2 cellular contexts compared by ENCODE assay signal in the genomic region with DNA sequence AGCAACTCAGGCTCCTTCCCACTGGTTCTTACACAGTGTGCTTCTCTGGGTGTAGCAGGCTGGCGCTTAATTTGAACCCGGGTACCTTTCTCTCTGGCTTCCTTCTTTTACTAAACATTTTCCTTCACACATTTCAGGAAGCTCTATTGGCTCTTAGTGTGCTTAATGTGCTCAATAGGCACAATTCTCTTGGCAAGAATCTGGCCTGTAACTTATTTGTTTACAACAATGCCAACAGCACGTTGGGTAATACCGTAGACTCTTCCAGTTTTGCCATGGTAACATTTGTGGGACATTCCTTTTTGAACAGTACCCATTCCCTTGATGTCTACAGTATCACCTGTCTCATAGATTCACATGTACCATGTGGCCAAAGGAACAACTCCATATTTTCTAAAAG.
TF ChIP-seq lines count a peak whose summit lies in the region.

No MANE protein-coding gene starts in this region.

TF ChIP-seq in HepG2, 621 proteins besides CTCF, POLR2A, EP300 and RAD21:
- no peak for TF ChIP-seq ZNF138 (CRISPR knock-in tag; IDR thresholded peaks at IDR 0.05; ENCODE audit: low read depth)
- TF ChIP-seq, protein P1, sequence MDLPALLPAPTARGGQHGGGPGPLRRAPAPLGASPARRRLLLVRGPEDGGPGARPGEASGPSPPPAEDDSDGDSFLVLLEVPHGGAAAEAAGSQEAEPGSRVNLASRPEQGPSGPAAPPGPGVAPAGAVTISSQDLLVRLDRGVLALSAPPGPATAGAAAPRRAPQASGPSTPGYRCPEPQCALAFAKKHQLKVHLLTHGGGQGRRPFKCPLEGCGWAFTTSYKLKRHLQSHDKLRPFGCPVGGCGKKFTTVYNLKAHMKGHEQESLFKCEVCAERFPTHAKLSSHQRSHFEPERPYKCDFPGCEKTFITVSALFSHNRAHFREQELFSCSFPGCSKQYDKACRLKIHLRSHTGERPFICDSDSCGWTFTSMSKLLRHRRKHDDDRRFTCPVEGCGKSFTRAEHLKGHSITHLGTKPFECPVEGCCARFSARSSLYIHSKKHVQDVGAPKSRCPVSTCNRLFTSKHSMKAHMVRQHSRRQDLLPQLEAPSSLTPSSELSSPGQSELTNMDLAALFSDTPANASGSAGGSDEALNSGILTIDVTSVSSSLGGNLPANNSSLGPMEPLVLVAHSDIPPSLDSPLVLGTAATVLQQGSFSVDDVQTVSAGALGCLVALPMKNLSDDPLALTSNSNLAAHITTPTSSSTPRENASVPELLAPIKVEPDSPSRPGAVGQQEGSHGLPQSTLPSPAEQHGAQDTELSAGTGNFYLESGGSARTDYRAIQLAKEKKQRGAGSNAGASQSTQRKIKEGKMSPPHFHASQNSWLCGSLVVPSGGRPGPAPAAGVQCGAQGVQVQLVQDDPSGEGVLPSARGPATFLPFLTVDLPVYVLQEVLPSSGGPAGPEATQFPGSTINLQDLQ (CRISPR knock-in tag; IDR thresholded peaks at IDR 0.05) = no peak
- TF ChIP-seq, protein P2, sequence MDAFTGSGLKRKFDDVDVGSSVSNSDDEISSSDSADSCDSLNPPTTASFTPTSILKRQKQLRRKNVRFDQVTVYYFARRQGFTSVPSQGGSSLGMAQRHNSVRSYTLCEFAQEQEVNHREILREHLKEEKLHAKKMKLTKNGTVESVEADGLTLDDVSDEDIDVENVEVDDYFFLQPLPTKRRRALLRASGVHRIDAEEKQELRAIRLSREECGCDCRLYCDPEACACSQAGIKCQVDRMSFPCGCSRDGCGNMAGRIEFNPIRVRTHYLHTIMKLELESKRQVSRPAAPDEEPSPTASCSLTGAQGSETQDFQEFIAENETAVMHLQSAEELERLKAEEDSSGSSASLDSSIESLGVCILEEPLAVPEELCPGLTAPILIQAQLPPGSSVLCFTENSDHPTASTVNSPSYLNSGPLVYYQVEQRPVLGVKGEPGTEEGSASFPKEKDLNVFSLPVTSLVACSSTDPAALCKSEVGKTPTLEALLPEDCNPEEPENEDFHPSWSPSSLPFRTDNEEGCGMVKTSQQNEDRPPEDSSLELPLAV (CRISPR knock-in tag; conservative IDR thresholded peaks at IDR 0.05; ENCODE audit: low read depth) = no peak
- TF ChIP-seq, protein P3, sequence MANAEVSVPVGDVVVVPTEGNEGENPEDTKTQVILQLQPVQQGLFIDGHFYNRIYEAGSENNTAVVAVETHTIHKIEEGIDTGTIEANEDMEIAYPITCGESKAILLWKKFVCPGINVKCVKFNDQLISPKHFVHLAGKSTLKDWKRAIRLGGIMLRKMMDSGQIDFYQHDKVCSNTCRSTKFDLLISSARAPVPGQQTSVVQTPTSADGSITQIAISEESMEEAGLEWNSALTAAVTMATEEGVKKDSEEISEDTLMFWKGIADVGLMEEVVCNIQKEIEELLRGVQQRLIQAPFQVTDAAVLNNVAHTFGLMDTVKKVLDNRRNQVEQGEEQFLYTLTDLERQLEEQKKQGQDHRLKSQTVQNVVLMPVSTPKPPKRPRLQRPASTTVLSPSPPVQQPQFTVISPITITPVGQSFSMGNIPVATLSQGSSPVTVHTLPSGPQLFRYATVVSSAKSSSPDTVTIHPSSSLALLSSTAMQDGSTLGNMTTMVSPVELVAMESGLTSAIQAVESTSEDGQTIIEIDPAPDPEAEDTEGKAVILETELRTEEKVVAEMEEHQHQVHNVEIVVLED (CRISPR knock-in tag; IDR thresholded peaks at IDR 0.05; ENCODE audit: borderline replicate concordance) = no peak

TF ChIP-seq in GM12891, 5 proteins besides CTCF, POLR2A, EP300 and RAD21:
- TF ChIP-seq TAF1 (IDR thresholded peaks at IDR 0.05; ENCODE audit: low read depth, low read length) = no peak
- no peak for TF ChIP-seq SPI1 (IDR thresholded peaks at IDR 0.05; ENCODE audit: low read depth, low read length)
- TF ChIP-seq POU2F2 (IDR thresholded peaks at IDR 0.05; ENCODE audit: low read depth, low read length) = no peak
